ENCODE assay signal across 8 cellular contexts in genomic region chr6:165439928-165440554, GRCh38.
DNase-seq lines count a peak whose midpoint lies in the region; ATAC-seq and TF ChIP-seq lines count a peak whose summit lies in the region.

No MANE protein-coding gene starts in this region.

- no peak overlapping the region for H4K91ac ChIP-seq in IMR-90 (ENCODE audit: insufficient read depth, low read depth, low read length)

- peak; percentile 65 for ATAC-seq in IMR-90 (ENCODE audit: low read depth)
- ATAC-seq in left ventricle myocardium superior = peak; percentile 22
- no peak for ATAC-seq in GM18505 (IDR thresholded peaks at IDR 0.05; ENCODE audit: unreplicated experiment)
- ATAC-seq in GM19455 (IDR thresholded peaks at IDR 0.05; ENCODE audit: unreplicated experiment) = no peak

- BruUV-seq in IMR-90 (replicated peaks; lab: Mats Ljungman, UMichigan) = no TSS peak

- no CpG with 5 or more reads among the region's 4 CpGs for WGBS in IMR-90 (ENCODE audit: extremely low coverage in 2 of 2, insufficient read length in 1 of 2), 2 experiments

- H3K27me3 ChIP-seq in IMR-90 (ENCODE audit: control insufficient read depth, insufficient read depth, low read length) (no peaks in the 10 kb centered on the region), vagina (no peaks in the 10 kb centered on the region)

- in situ Hi-C loops in IMR-90 (cut with MboI; ENCODE audit: low sequenced_read_pairs) = loop anchor here (5.0 to 25.0 kb wide), 2 partner anchors 412 to 672 kb away; no protein-coding TSS in a partner anchor

- DNase-seq in DMS79 treated with DMSO at 0.1 percent for 48 hours (lab: John Stamatoyannopoulos, UW) (peak; percentile 25), DMS79 (lab: John Stamatoyannopoulos, UW) (no peak), IMR-90 (peak; percentile 73), SKM-1 treated with dmso at 0.1 percent for 144 hours (lab: John Stamatoyannopoulos, UW; ENCODE audit: unreplicated experiment) (peak; percentile 16), left ventricle myocardium superior (no peak), vagina (ENCODE audit: extremely low spot score in 2 of 2) (no peak)

- no peak overlapping the region for H2AK9ac ChIP-seq in IMR-90 (replicated peaks; ENCODE audit: low read depth, low read length, poor library complexity)

- H3K36me3 ChIP-seq in IMR-90 (ENCODE audit: control insufficient read depth, insufficient read depth, low read length) (peaks cover 5% of the 10 kb centered on the region; the same call in 1 of the 2 replicates), vagina (no peaks in the 10 kb centered on the region)

- H2AFZ ChIP-seq in IMR-90 (replicated peaks; ENCODE audit: low read length, poor library complexity) = no peak overlapping the region

- H3K4me1 ChIP-seq in IMR-90 (ENCODE audit: control insufficient read depth, insufficient read depth, low read length) = no peaks in the 10 kb centered on the region
- no peaks in the 10 kb centered on the region for H3K4me1 ChIP-seq in vagina

- no peaks in the 10 kb centered on the region for H3K9me1 ChIP-seq in IMR-90 (ENCODE audit: insufficient read depth, low read length)

- no peaks in the 10 kb centered on the region for H4K20me1 ChIP-seq in IMR-90 (ENCODE audit: insufficient read depth, low read length)

- H3K4ac ChIP-seq in IMR-90 (ENCODE audit: low read depth, low read length) = no peak overlapping the region

- H2BK120ac ChIP-seq in IMR-90 (ENCODE audit: low read depth, low read length) = no peak overlapping the region

- CTCF ChIA-PET in IMR-90 (lab: Yijun Ruan, JAX) = interaction anchor here (0.5 to 1.9 kb wide), 10 partner anchors 9 to 412 kb away, joined by 3 to 12 read pairs (median 4); no protein-coding TSS in a partner anchor

- H2BK15ac ChIP-seq in IMR-90 (ENCODE audit: low read depth, low read length) = no peak overlapping the region

- H4K5ac ChIP-seq in IMR-90 (ENCODE audit: low read depth, low read length) = no peak overlapping the region

- no peak overlapping the region for H3K4me2 ChIP-seq in IMR-90 (ENCODE audit: low read depth, low read length)

- H3K4me3 ChIP-seq in IMR-90 (ENCODE audit: insufficient read depth, low read depth, low read length) (no peak overlapping the region), vagina (no peak overlapping the region)

- TF ChIP-seq POLR2A in IMR-90 (IDR thresholded peaks at IDR 0.05; ENCODE audit: low read depth, low read length) = no peak
- no peak for TF ChIP-seq POLR2A in vagina (IDR thresholded peaks at IDR 0.05)
- TF ChIP-seq POLR2A in GM18505 (IDR thresholded peaks at IDR 0.05; ENCODE audit: borderline replicate concordance, extremely low read depth, insufficient read depth, insufficient read length) = no peak

- dilution Hi-C loops in IMR-90 (cut with HindIII; ENCODE audit: low sequenced_read_pairs, unreplicated experiment) = no loop called here

- H3K27ac ChIP-seq in IMR-90 (ENCODE audit: insufficient read depth, low read length) (no peak overlapping the region), vagina (no peak overlapping the region)

- intact Hi-C loops in IMR-90 (cut with micrococcal nuclease) = loop anchor here (1.0 to 5.0 kb wide), 4 partner anchors 223 to 667 kb away; partner anchors contain the start of gene PDE10A
- intact Hi-C loops in left ventricle myocardium superior (cut with micrococcal nuclease) = loop anchor here (5.0 kb wide), 1 partner anchor 412 kb away; no protein-coding TSS in a partner anchor
- intact Hi-C loops in vagina (cut with DNase I) = no loop called here

- no peak overlapping the region for H2BK5ac ChIP-seq in IMR-90 (ENCODE audit: low read depth, low read length, poor library complexity, severe bottlenecking)

- no peak overlapping the region for H3K23ac ChIP-seq in IMR-90 (ENCODE audit: low read depth, low read length)

- no peak overlapping the region for H3K56ac ChIP-seq in IMR-90 (ENCODE audit: extremely low read depth, insufficient read depth, low read length)

- H3K9ac ChIP-seq in IMR-90 (ENCODE audit: low read depth, low read length) = no peak overlapping the region

- H3K9me3 ChIP-seq in IMR-90 (ENCODE audit: control insufficient read depth, insufficient read depth, low read length) (peaks cover 2% of the 10 kb centered on the region; the same call in 1 of the 2 replicates), vagina (no peaks in the 10 kb centered on the region)

- no peak overlapping the region for H4K8ac ChIP-seq in IMR-90 (ENCODE audit: low read depth in 2 of 2, low read length in 2 of 2)

- H2AK5ac ChIP-seq in IMR-90 (ENCODE audit: low read depth, low read length) = no peak overlapping the region

- POLR2A ChIA-PET in IMR-90 (lab: Charles Lee; ENCODE audit: unreplicated experiment) = no interaction called here

- TF ChIP-seq CTCF in IMR-90 (conservative IDR thresholded peaks at IDR 0.05; ENCODE audit: low read depth, low read length) (peak; percentile 65), vagina (IDR thresholded peaks at IDR 0.05) (peak in 2 of 3 experiments; percentile 28 to 49)

- peak; percentile 68 for TF ChIP-seq RAD21 in IMR-90 (IDR thresholded peaks at IDR 0.05; ENCODE audit: low read length)

- H3K18ac ChIP-seq in IMR-90 (ENCODE audit: low read depth, low read length) = no peak overlapping the region

- no peak overlapping the region for H3K14ac ChIP-seq in IMR-90 (replicated peaks; ENCODE audit: low read depth, low read length)

- H3K79me1 ChIP-seq in IMR-90 (ENCODE audit: low read depth in 1 of 2, low read length in 2 of 2) = no peaks in the 10 kb centered on the region; a peak in 1 of 4 replicates

- H2BK20ac ChIP-seq in IMR-90 (ENCODE audit: low read depth, low read length) = no peak overlapping the region

TF ChIP-seq in IMR-90, 13 proteins besides CTCF, POLR2A, EP300 and RAD21:
- TF ChIP-seq CHD1 (IDR thresholded peaks at IDR 0.05; ENCODE audit: low read depth, low read length) (no peak), NFE2L2 (IDR thresholded peaks at IDR 0.05; ENCODE audit: low read depth, low read length) (no peak), ELK1 (IDR thresholded peaks at IDR 0.05; ENCODE audit: borderline replicate concordance, low read depth, low read length) (no peak), RFX5 (IDR thresholded peaks at IDR 0.05; ENCODE audit: low read depth, low read length) (no peak), USF2 (IDR thresholded peaks at IDR 0.05; ENCODE audit: low read depth, low read length) (no peak), SMC3 (IDR thresholded peaks at IDR 0.05; ENCODE audit: low read depth, low read length) (peak; percentile 64), MAFK (IDR thresholded peaks at IDR 0.05; ENCODE audit: low read depth, low read length) (no peak)
TF ChIP-seq in IMR-90: peak in this region for 1.

Comparison
In these comparisons a context has a peak if more than half of its experiments do, and no peak if none do; other contexts are left out.
1. DNase-seq: peak in DMS79 treated with DMSO at 0.1 percent for 48 hours (single experiment), IMR-90 (single experiment) and SKM-1 treated with dmso at 0.1 percent for 144 hours (single experiment); none in DMS79 (single experiment), left ventricle myocardium superior (single experiment) and vagina (0 of 2).
2. ATAC-seq: peak in IMR-90 (single experiment) and left ventricle myocardium superior (single experiment); none in GM18505 (single experiment) and GM19455 (single experiment).